In the genomic region with DNA sequence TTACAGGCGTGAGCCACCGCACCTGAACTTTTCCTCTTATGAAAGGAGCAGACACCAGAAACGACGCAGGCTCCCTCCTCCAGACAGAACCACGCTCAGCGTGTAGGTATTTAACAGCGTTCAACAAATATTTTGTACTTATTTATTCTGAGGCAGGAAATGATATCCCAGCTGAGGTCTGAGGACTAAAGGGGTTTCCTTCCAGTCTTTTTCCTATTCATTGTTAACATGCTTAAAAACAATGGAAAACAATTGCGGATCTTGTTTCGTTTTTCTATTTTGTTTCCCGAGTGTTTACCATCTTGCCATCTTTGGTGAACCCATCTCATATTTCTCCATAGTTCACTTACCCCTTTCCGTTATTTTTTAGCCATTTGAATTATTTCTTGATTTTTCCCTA, we compare ENCODE assay signal across 28 cellular contexts. TPM values are rescaled to one million over a fixed set of nuclear protein-coding genes. Genes with fewer than 3 reads are reported as not detected.
DNase-seq lines count a peak whose midpoint lies in the region; ATAC-seq and TF ChIP-seq lines count a peak whose summit lies in the region.
"Had no signal": no experiment of that assay in that cellular context is flagged by ENCODE, and none has a peak within 500 bp of the region (broad histone marks: within the 10 kb centered on the region; RNA-seq: fewer than 3 reads in every experiment).

No MANE protein-coding gene starts in this region.

- POLR2A ChIA-PET in CD4-positive, alpha-beta memory T cell (lab: Charles Lee; ENCODE audit: partially characterized antibody): interaction anchor here (0.9 to 2.2 kb wide), 5 partner anchors 10 to 60 kb away, joined by 3 to 7 read pairs (median 3); a partner anchor contains a TSS
- POLR2A ChIA-PET in T-cell (lab: Charles Lee): interaction anchor here in 1 of 2 donors (0.7 kb wide), 1 partner anchor 9 kb away, joined by 8 read pairs; no protein-coding TSS in a partner anchor
- POLR2A ChIA-PET in SK-N-SH (lab: Yijun Ruan, JAX): interaction anchor here (0.7 kb wide), 1 partner anchor 41 kb away, joined by 3 read pairs; no protein-coding TSS in a partner anchor

- TF ChIP-seq EP300 in SK-N-SH (IDR thresholded peaks at IDR 0.05; ENCODE audit: borderline replicate concordance in 1 of 2, low read depth in 1 of 2, low read length in 1 of 2): no peak

- peak overlapping the region in 6 of 7 donors; percentile 52 to 95 (median 83) for H3K27ac Mint-ChIP-seq in CD4-positive, alpha-beta memory T cell
- peak overlapping the region; percentile 48 to 55 for H3K27ac Mint-ChIP-seq in T-cell
- H3K27ac Mint-ChIP-seq in chondrocyte (ENCODE audit: unreplicated experiment): no peak overlapping the region
- peak overlapping the region in 2 of 3 experiments; percentile 55 to 64 for H3K27ac Mint-ChIP-seq in nephron
- H3K27ac Mint-ChIP-seq: activated naive CD4-positive, alpha-beta T cell treated with anti-CD3 and anti-CD28 coated beads, Interleukin-2, amount 50 U/mL, for 24 hours; activated T-helper 1 cell treated with anti-CD3 and anti-CD28 coated beads, Interleukin-12 subunit alpha, Interleukin-12 subunit beta, Interleukin-2, Interleukin-4 antibody, amounts not matched to agents 30 ng/mL and 10 ng/mL and 1 ng/mL, durations not matched to agents 14 hours and 24 hours and 36 hours; H9; nephron progenitor cell had no signal

- no peak overlapping the region for H2AFZ ChIP-seq in SK-N-SH (ENCODE audit: low read depth)

- H3K9me3 Mint-ChIP-seq in CD4-positive, alpha-beta memory T cell: no peaks in the 10 kb centered on the region
- no peaks in the 10 kb centered on the region for H3K9me3 Mint-ChIP-seq in T-cell
- no peaks in the 10 kb centered on the region for H3K9me3 Mint-ChIP-seq in chondrocyte (ENCODE audit: low read depth)
- no peaks in the 10 kb centered on the region for H3K9me3 Mint-ChIP-seq in nephron
- H3K9me3 Mint-ChIP-seq: activated naive CD4-positive, alpha-beta T cell treated with anti-CD3 and anti-CD28 coated beads, Interleukin-2, amount 50 U/mL, for 24 hours; activated T-helper 1 cell treated with anti-CD3 and anti-CD28 coated beads, Interleukin-12 subunit alpha, Interleukin-12 subunit beta, Interleukin-2, Interleukin-4 antibody, amounts not matched to agents 30 ng/mL and 10 ng/mL and 1 ng/mL, durations not matched to agents 14 hours and 24 hours and 36 hours; H9; IgD-negative memory B cell; nephron progenitor cell had no signal

- intact Hi-C loops in CD4-positive, alpha-beta memory T cell (cut with micrococcal nuclease): no loop called here

- no peaks in the 10 kb centered on the region for H3K27me3 ChIP-seq in CD4-positive, alpha-beta memory T cell (ENCODE audit: insufficient read depth, low read length)
- no peaks in the 10 kb centered on the region for H3K27me3 ChIP-seq in SK-N-SH (ENCODE audit: insufficient read depth)
- H3K27me3 ChIP-seq: BLaER1, dorsolateral prefrontal cortex, pancreas, Peyer's patch had no signal

- peaks cover 15 to 46% (median 24%) of the 10 kb centered on the region in 4 donors for H3K4me1 Mint-ChIP-seq in CD4-positive, alpha-beta memory T cell
- H3K4me1 Mint-ChIP-seq in T-cell (peaks cover 23 to 34% (median 30%) of the 10 kb centered on the region in 3 donors), chondrocyte (ENCODE audit: low read depth) (peaks cover 39% of the 10 kb centered on the region), nephron (peaks cover 49% of the 10 kb centered on the region)
- H3K4me1 Mint-ChIP-seq: IgD-negative memory B cell had no signal

- no peak overlapping the region for H3K27ac ChIP-seq in CD4-positive, alpha-beta memory T cell (ENCODE audit: low read depth, low read length)
- H3K27ac ChIP-seq in SK-N-SH (ENCODE audit: low read depth in 2 of 2, low read length in 1 of 2): no peak overlapping the region
- H3K27ac ChIP-seq: dorsolateral prefrontal cortex, left ventricle myocardium inferior, pancreas, Peyer's patch had no signal

- H3K4me1 ChIP-seq in CD4-positive, alpha-beta memory T cell (ENCODE audit: insufficient read depth, low read length): peaks cover 39% of the 10 kb centered on the region
- peaks cover 0 to 41% of the 10 kb centered on the region in 2 experiments; a peak in 2 of 4 replicates for H3K4me1 ChIP-seq in SK-N-SH (ENCODE audit: control insufficient read depth in 1 of 2, insufficient read depth in 2 of 2, low read depth in 1 of 2, low read length in 1 of 2)
- H3K4me1 ChIP-seq: pancreas had no signal

- 96% methylated on average over 11 of the region's 11 CpGs for WGBS in SK-N-SH (ENCODE audit: low lambda C conversion rate)

- TF ChIP-seq CTCF in chondrocyte (IDR thresholded peaks at IDR 0.05) (no peak), nephron (IDR thresholded peaks at IDR 0.05; ENCODE audit: unreplicated experiment in 3 of 3) (no peak), SK-N-SH (IDR thresholded peaks at IDR 0.05) (no peak)

- no peaks in the 10 kb centered on the region for H3K36me3 Mint-ChIP-seq in CD4-positive, alpha-beta memory T cell
- no peaks in the 10 kb centered on the region for H3K36me3 Mint-ChIP-seq in T-cell
- H3K36me3 Mint-ChIP-seq in chondrocyte (ENCODE audit: low read depth): no peaks in the 10 kb centered on the region
- H3K36me3 Mint-ChIP-seq in nephron (ENCODE audit: low read depth): no peaks in the 10 kb centered on the region
- H3K36me3 Mint-ChIP-seq: activated naive CD4-positive, alpha-beta T cell treated with anti-CD3 and anti-CD28 coated beads, Interleukin-2, amount 50 U/mL, for 24 hours had no signal

- no peak overlapping the region for H3K9ac ChIP-seq in SK-N-SH
- H3K9ac ChIP-seq: BLaER1 had no signal

- H3K4me2 ChIP-seq in SK-N-SH: no peak overlapping the region

- H3F3A ChIP-seq in SK-N-SH (replicated peaks; ENCODE audit: insufficient read depth): no peaks in the 10 kb centered on the region

- H3K27me3 Mint-ChIP-seq in CD4-positive, alpha-beta memory T cell: no peaks in the 10 kb centered on the region
- no peaks in the 10 kb centered on the region for H3K27me3 Mint-ChIP-seq in T-cell
- H3K27me3 Mint-ChIP-seq in chondrocyte (ENCODE audit: low read depth): no peaks in the 10 kb centered on the region
- H3K27me3 Mint-ChIP-seq in nephron (ENCODE audit: low read depth): peaks cover 5% of the 10 kb centered on the region
- H3K27me3 Mint-ChIP-seq: activated naive CD4-positive, alpha-beta T cell treated with anti-CD3 and anti-CD28 coated beads, Interleukin-2, amount 50 U/mL, for 24 hours had no signal

- no peak for DNase-seq in CD4-positive, alpha-beta memory T cell
- DNase-seq in T-cell: no peak
- peak; percentile 37 for DNase-seq in chondrocyte (ENCODE audit: low spot score)
- no peak for DNase-seq in NCI-H1436 treated with DMSO at 0.1 percent for 48 hours (lab: John Stamatoyannopoulos, UW)
- DNase-seq in NCI-H1694 treated with DMSO at 0.1 percent for 48 hours (lab: John Stamatoyannopoulos, UW): no peak
- DNase-seq in SK-N-SH: no peak
- DNase-seq: DMS79; GF-D8; H9; islet precursor cell; left ventricle myocardium inferior; midbrain; NCI-H1048; NCI-H1930; NCI-H2227 treated with DMSO at 0.1 percent for 48 hours; nephron progenitor cell; SHP77 treated with DMSO at 0.1 percent for 48 hours; stimulated activated CD4-positive, alpha-beta T cell treated with anti-CD3 and anti-CD28 coated beads, Interleukin-4, amount 100 ng/mL, for 1 hour had no signal

- H3K9me2 ChIP-seq in SK-N-SH: no peaks in the 10 kb centered on the region

- H3K36me3 ChIP-seq in CD4-positive, alpha-beta memory T cell (ENCODE audit: insufficient read depth, low read length): no peaks in the 10 kb centered on the region
- no peaks in the 10 kb centered on the region for H3K36me3 ChIP-seq in SK-N-SH (replicated peaks in 1 of 2; ENCODE audit: control insufficient read depth in 1 of 2, insufficient read depth in 2 of 2, low read length in 1 of 2)
- H3K36me3 ChIP-seq: BLaER1, left ventricle myocardium inferior, pancreas, Peyer's patch had no signal

- TF ChIP-seq RAD21 in SK-N-SH (IDR thresholded peaks at IDR 0.05; ENCODE audit: low read length): no peak

- H3K9me3 ChIP-seq in CD4-positive, alpha-beta memory T cell (ENCODE audit: control insufficient read depth in 1 of 2, low read length in 2 of 2): no peaks in the 10 kb centered on the region
- no peaks in the 10 kb centered on the region for H3K9me3 ChIP-seq in SK-N-SH
- H3K9me3 ChIP-seq: BLaER1, left ventricle myocardium inferior, pancreas, Peyer's patch had no signal

- no peak overlapping the region for H3K4me3 ChIP-seq in CD4-positive, alpha-beta memory T cell (ENCODE audit: low read length in 2 of 2)
- no peak overlapping the region for H3K4me3 ChIP-seq in SK-N-SH (ENCODE audit: low read depth in 2 of 2, low read length in 1 of 2)
- H3K4me3 ChIP-seq: BLaER1, dorsolateral prefrontal cortex, left ventricle myocardium inferior, pancreas, Peyer's patch had no signal

- peak overlapping the region in 5 of 8 donors; percentile 13 to 70 (median 61) for H3K4me3 Mint-ChIP-seq in CD4-positive, alpha-beta memory T cell
- H3K4me3 Mint-ChIP-seq in T-cell (peak overlapping the region in 1 of 3 donors; percentile 59), chondrocyte (ENCODE audit: unreplicated experiment) (no peak overlapping the region), nephron (no peak overlapping the region)
- H3K4me3 Mint-ChIP-seq: activated naive CD4-positive, alpha-beta T cell treated with anti-CD3 and anti-CD28 coated beads, Interleukin-2, amount 50 U/mL, for 24 hours; activated T-helper 1 cell treated with anti-CD3 and anti-CD28 coated beads, Interleukin-12 subunit alpha, Interleukin-12 subunit beta, Interleukin-2, Interleukin-4 antibody, amounts not matched to agents 30 ng/mL and 10 ng/mL and 1 ng/mL, durations not matched to agents 14 hours and 24 hours and 36 hours; H9; IgD-negative memory B cell; nephron progenitor cell had no signal

- ATAC-seq in T-cell (replicated peaks in 1 of 4) (no peak), HG03457 (IDR thresholded peaks at IDR 0.05; ENCODE audit: unreplicated experiment) (no peak)
- ATAC-seq: pancreas, right cardiac atrium had no signal

- CTCF ChIA-PET in CD4-positive, alpha-beta memory T cell (lab: Charles Lee; ENCODE audit: partially characterized antibody): no interaction called here
- CTCF ChIA-PET in T-cell (lab: Charles Lee): interaction anchor here in 1 of 2 donors (1.0 kb wide), 1 partner anchor 365 kb away, joined by 3 read pairs; no protein-coding TSS in a partner anchor
- CTCF ChIA-PET in SK-N-SH (lab: Yijun Ruan, JAX): no interaction called here

- no peaks in the 10 kb centered on the region for H3K79me2 ChIP-seq in SK-N-SH (ENCODE audit: insufficient read depth)

- H4K20me1 ChIP-seq in SK-N-SH (ENCODE audit: insufficient read depth): no peaks in the 10 kb centered on the region
- H4K20me1 ChIP-seq: BLaER1 had no signal

TF ChIP-seq in SK-N-SH, 30 proteins besides CTCF, POLR2A, EP300 and RAD21 (continues in another document):
- TF ChIP-seq RFX5 (IDR thresholded peaks at IDR 0.05; ENCODE audit: low read length): no peak

RNA-seq across cellular contexts. Expression of a gene that starts 43.7 kb away (rescaled TPM):
- total RNA-seq in CD4-positive, alpha-beta memory T cell: 1 to 10 TPM; 6.6 to 6.7 TPM
- 1 to 10 TPM; 4.7 to 5.0 TPM for polyA plus RNA-seq in CD4-positive, alpha-beta memory T cell
- total RNA-seq in T-cell (100 to 1,000 TPM in 1 of 5 donors, 10 to 100 TPM in 3, 1 to 10 TPM in 1; 9.7 to 144 (median 18.5) TPM), chondrocyte (93.0 to 163 TPM (median 156 TPM) in 3 replicates)
- 30.1 and 41.7 TPM in 2 replicates for polyA plus RNA-seq in SK-N-SH (2012; rRNA removed)
- polyA plus RNA-seq in SK-N-SH (2012; cell fraction: cytosol; rRNA removed): 20.1 and 23.0 TPM in 2 replicates
- polyA plus RNA-seq in SK-N-SH (2012; cell fraction: nucleus; rRNA removed): 50.5 and 72.9 TPM in 2 replicates

Comparison
In these comparisons a context has a peak if more than half of its experiments do, and no peak if none do; other contexts are left out.
1. H3K4me3 Mint-ChIP-seq: peak in CD4-positive, alpha-beta memory T cell (5 of 8); none in chondrocyte (single experiment) and nephron (0 of 3).